13 cellular contexts compared by ENCODE assay signal in genomic region chr16:84724619-84725307, GRCh38. TPM values are rescaled to one million over a fixed set of nuclear protein-coding genes. Genes with fewer than 3 reads are reported as not detected.
DNase-seq lines count a peak whose midpoint lies in the region; ATAC-seq and TF ChIP-seq lines count a peak whose summit lies in the region.
"Had no signal": no experiment of that assay in that cellular context is flagged by ENCODE, and none has a peak within 500 bp of the region (broad histone marks: within the 10 kb centered on the region; RNA-seq: fewer than 3 reads in every experiment).

No MANE protein-coding gene starts in this region.

- no peak for TF ChIP-seq CTCF in sigmoid colon (IDR thresholded peaks at IDR 0.05)

- no peaks in the 10 kb centered on the region for H3K9me3 Mint-ChIP-seq in activated naive CD8-positive, alpha-beta T cell treated with anti-CD3 and anti-CD28 coated beads for 36 hours

- peaks cover 0 to 56% (median 42%) of the 10 kb centered on the region in 4 donors for H3K4me1 ChIP-seq in sigmoid colon

- no peak overlapping the region for H3K4me3 ChIP-seq in sigmoid colon
- H3K4me3 ChIP-seq: HAP-1 had no signal

- DNase-seq in DMS 273 (lab: John Stamatoyannopoulos, UW; ENCODE audit: unreplicated experiment) (peak; percentile 47), DMS 273 treated with DMSO at 0.1 percent for 48 hours (lab: John Stamatoyannopoulos, UW) (no peak), HT-29 (ENCODE audit: low spot score) (peak; percentile 11), sigmoid colon (no peak), cerebellar nuclear complex (lab: John Stamatoyannopoulos, UW) (no peak)
- DNase-seq in activated naive CD8-positive, alpha-beta T cell treated with anti-CD3 and anti-CD28 coated beads for 36 hours = no peak
- DNase-seq: central memory CD4-positive, alpha-beta T cell; NCI-H748 treated with DMSO at 0.1 percent for 48 hours had no signal

- H3K36me3 Mint-ChIP-seq in activated naive CD8-positive, alpha-beta T cell treated with anti-CD3 and anti-CD28 coated beads for 36 hours = peaks cover 5% of the 10 kb centered on the region

- no peak overlapping the region for H3K4me3 Mint-ChIP-seq in activated naive CD8-positive, alpha-beta T cell treated with anti-CD3 and anti-CD28 coated beads for 36 hours

- WGBS in sigmoid colon, 2 donors = 50 to 53% methylated on average over 6 of the region's 6 CpGs

- H3K27me3 ChIP-seq in sigmoid colon = no peaks in the 10 kb centered on the region

- H3K27ac Mint-ChIP-seq in activated naive CD8-positive, alpha-beta T cell treated with anti-CD3 and anti-CD28 coated beads for 36 hours = peak overlapping the region; percentile 25

- peak overlapping the region in 3 of 4 donors; percentile 4 to 35 (median 19) for H3K27ac ChIP-seq in sigmoid colon
- H3K27ac ChIP-seq: 22Rv1, KMS-11 had no signal

- peaks cover 69% of the 10 kb centered on the region for H3K4me1 Mint-ChIP-seq in activated naive CD8-positive, alpha-beta T cell treated with anti-CD3 and anti-CD28 coated beads for 36 hours

- H3K9me3 ChIP-seq in sigmoid colon = no peaks in the 10 kb centered on the region
- H3K9me3 ChIP-seq: HAP-1 had no signal

- no peaks in the 10 kb centered on the region for H3K36me3 ChIP-seq in sigmoid colon

- ATAC-seq in GM18909 (IDR thresholded peaks at IDR 0.05; ENCODE audit: poor library complexity, unreplicated experiment) (no peak), HG03108 (IDR thresholded peaks at IDR 0.05; ENCODE audit: unreplicated experiment) (no peak)

- no peaks in the 10 kb centered on the region for H3K27me3 Mint-ChIP-seq in activated naive CD8-positive, alpha-beta T cell treated with anti-CD3 and anti-CD28 coated beads for 36 hours

- TF ChIP-seq POLR2A in sigmoid colon (IDR thresholded peaks at IDR 0.05) = no peak

- TF ChIP-seq EP300 in sigmoid colon (IDR thresholded peaks at IDR 0.05) = no peak

- intact Hi-C loops in sigmoid colon (cut with DNase I) = loop anchor here (5.0 kb wide), 1 partner anchor 212 kb away; no protein-coding TSS in a partner anchor

RNA-seq across cellular contexts. Expression of gene USP10, which starts 25.0 kb away (rescaled TPM):
- 53.9 and 58.2 TPM in 2 replicates for total RNA-seq in HT-29 (2014; rRNA removed; shearing (Covaris generic))
- 100 to 1,000 TPM; 148 to 151 TPM for total RNA-seq in activated naive CD8-positive, alpha-beta T cell treated with anti-CD3 and anti-CD28 coated beads for 36 hours
- total RNA-seq in sigmoid colon = 10 to 100 TPM; 43.9 to 64.3 (median 53.1) TPM
- 10 to 100 TPM; 17.1 to 36.7 (median 31.2) TPM for polyA plus RNA-seq in sigmoid colon

Comparison
In these comparisons a context has a peak if more than half of its experiments do, and no peak if none do; other contexts are left out.
1. DNase-seq: peak in DMS 273 (single experiment) and HT-29 (single experiment); none in DMS 273 treated with DMSO at 0.1 percent for 48 hours (single experiment), activated naive CD8-positive, alpha-beta T cell treated with anti-CD3 and anti-CD28 coated beads for 36 hours (single experiment), sigmoid colon (single experiment) and cerebellar nuclear complex (0 of 2).